ENCODE assay signal across 21 cellular contexts in the genomic region with DNA sequence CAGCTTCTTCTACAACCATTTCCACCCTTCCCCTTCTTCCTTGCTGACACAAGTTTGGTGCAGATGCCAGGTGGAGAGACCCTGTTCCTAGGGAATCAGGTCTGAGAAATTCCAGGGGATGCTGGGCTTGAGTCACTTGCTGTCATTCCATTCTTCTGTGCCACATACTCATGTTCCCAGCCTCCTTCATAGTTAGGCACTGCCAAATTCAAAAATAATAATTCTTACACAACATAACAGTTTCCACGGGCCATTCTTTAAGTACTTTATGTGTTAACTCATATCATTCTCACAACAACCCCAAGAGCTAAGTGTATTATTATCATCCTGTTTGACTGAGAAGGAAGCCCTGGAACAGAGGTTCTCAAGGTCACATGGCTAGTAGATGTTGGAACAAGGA.
"Had no signal": no experiment of that assay in that cellular context is flagged by ENCODE, and none has a peak within 500 bp of the region (broad histone marks: within the 10 kb centered on the region; RNA-seq: fewer than 3 reads in every experiment).

No MANE protein-coding gene starts in this region.

- H3K27me3 ChIP-seq: heart left ventricle, suprapubic skin, tibial nerve, upper lobe of right lung, vagina had no signal

- DNase-seq: effector CD4-positive, alpha-beta T cell; endodermal cell; erythroblast; heart left ventricle; hippocampal formation; mesendoderm; naive B cell; nephron progenitor cell; stimulated activated CD4-positive, alpha-beta T cell treated with anti-CD3 and anti-CD28 coated beads, Interleukin-12 subunit alpha, Interleukin-12 subunit beta, amount 100 ng/mL, for 4 hours; stimulated activated naive CD8-positive, alpha-beta T cell treated with anti-CD3 and anti-CD28 coated beads, Interleukin-15, Interleukin-2, amounts not matched to agents 100 U/mL and 50 U/mL, for 24 hours; upper lobe of right lung had no signal

- H3K9me3 ChIP-seq: heart left ventricle, suprapubic skin, tibial nerve, upper lobe of right lung, vagina had no signal

- ATAC-seq: heart left ventricle; sciatic nerve; stimulated activated naive CD8-positive, alpha-beta T cell treated with anti-CD3 and anti-CD28 coated beads, Interleukin-15, Interleukin-2, amounts not matched to agents 100 U/mL and 50 U/mL, for 24 hours; upper lobe of right lung had no signal

- H3K27me3 Mint-ChIP-seq: naive B cell had no signal

- H3K4me3 Mint-ChIP-seq: endodermal cell, naive B cell, nephron progenitor cell had no signal

- H3K9ac ChIP-seq: parathyroid adenoma had no signal

- H3K9me3 Mint-ChIP-seq: endodermal cell, naive B cell, nephron progenitor cell had no signal

- H3K27ac Mint-ChIP-seq: endodermal cell, naive B cell, nephron progenitor cell had no signal

- H3K4me1 ChIP-seq: parathyroid adenoma, prostate gland, tibial nerve, upper lobe of right lung, vagina had no signal

- H2AFZ ChIP-seq: parathyroid adenoma had no signal

- H3K36me3 Mint-ChIP-seq: naive B cell had no signal

- FAIRE-seq: endothelial cell of umbilical vein, frontal cortex had no signal

- H3K27ac ChIP-seq: coronary artery, heart left ventricle, parathyroid adenoma, prostate gland, skin epidermis, suprapubic skin, tibial nerve, upper lobe of right lung, vagina had no signal

- H3K4me3 ChIP-seq: coronary artery, heart left ventricle, prostate gland, skin epidermis, suprapubic skin, tibial nerve, upper lobe of right lung, vagina had no signal

- H3K36me3 ChIP-seq: heart left ventricle, prostate gland, suprapubic skin, tibial nerve, upper lobe of right lung, vagina had no signal

- H3K79me2 ChIP-seq: parathyroid adenoma had no signal
